Comparison of ENCODE assay signal across 27 cellular contexts in the genomic region with DNA sequence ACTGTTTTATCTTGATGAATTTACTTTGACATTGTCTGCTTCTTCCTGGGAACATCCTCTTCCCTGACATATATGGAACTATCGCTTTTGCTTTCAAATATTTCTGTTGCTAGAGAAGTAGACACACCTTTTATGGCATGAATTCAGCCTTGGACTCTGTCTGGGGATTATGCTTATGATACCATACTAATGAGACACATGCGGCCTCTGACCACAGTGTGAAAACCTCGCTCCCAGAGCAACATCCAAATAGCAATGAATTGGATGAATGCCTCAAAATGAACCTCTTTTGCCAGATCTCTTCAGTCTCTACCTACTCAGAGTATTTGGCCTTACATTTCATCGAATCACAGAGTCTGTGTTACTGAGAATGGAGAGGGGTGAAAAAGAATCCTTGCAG.
"Had no signal": no experiment of that assay in that cellular context is flagged by ENCODE, and none has a peak within 500 bp of the region (broad histone marks: within the 10 kb centered on the region; RNA-seq: fewer than 3 reads in every experiment).

No MANE protein-coding gene starts in this region.

- H3K4me3 ChIP-seq: ascending aorta, gastroesophageal sphincter, heart left ventricle, lung, ovary, psoas muscle, tibial nerve had no signal

- H3K9me3 Mint-ChIP-seq: activated CD4-positive, alpha-beta T cell treated with anti-CD3 and anti-CD28 coated beads, Interleukin-2, amount 10 ng/mL, durations not matched to agents 7 days and 5 days; activated CD8-positive, alpha-beta T cell treated with anti-CD3 and anti-CD28 coated beads for 36 hours; activated naive CD4-positive, alpha-beta T cell treated with anti-CD3 and anti-CD28 coated beads, Interleukin-2, amount 50 U/mL, for 72 hours; activated T-helper 1 cell treated with anti-CD3 and anti-CD28 coated beads, Interleukin-12 subunit alpha, Interleukin-12 subunit beta, Interleukin-2, Interleukin-4 antibody, amounts not matched to agents 30 ng/mL and 10 ng/mL and 1 ng/mL, durations not matched to agents 14 hours and 24 hours and 36 hours; stimulated activated naive CD8-positive, alpha-beta T cell treated with anti-CD3 and anti-CD28 coated beads, Interleukin-15, Interleukin-2, amounts not matched to agents 100 ng/mL and 50 ng/mL, for 24 hours; T-cell; T-helper 2 cell treated with Interferon-gamma antibody and Interleukin-4, amounts not matched to agents 5 μg/mL and 100 μg/mL, for 36 hours had no signal

- H3K27me3 Mint-ChIP-seq: activated CD4-positive, alpha-beta T cell treated with anti-CD3 and anti-CD28 coated beads, Interleukin-2, amount 10 ng/mL, durations not matched to agents 7 days and 5 days; activated CD8-positive, alpha-beta memory T cell treated with anti-CD3 and anti-CD28 coated beads, Interleukin-2, amount 10 ng/mL, durations not matched to agents 7 days and 5 days; activated CD8-positive, alpha-beta T cell treated with anti-CD3 and anti-CD28 coated beads for 36 hours; stimulated activated naive CD8-positive, alpha-beta T cell treated with anti-CD3 and anti-CD28 coated beads, Interleukin-15, Interleukin-2, amounts not matched to agents 100 ng/mL and 50 ng/mL, for 24 hours had no signal

- H3K4me3 Mint-ChIP-seq: activated CD4-positive, alpha-beta T cell treated with anti-CD3 and anti-CD28 coated beads, Interleukin-2, amount 10 ng/mL, durations not matched to agents 7 days and 5 days; activated CD8-positive, alpha-beta memory T cell treated with anti-CD3 and anti-CD28 coated beads, Interleukin-2, amount 10 ng/mL, durations not matched to agents 7 days and 5 days; activated CD8-positive, alpha-beta T cell treated with anti-CD3 and anti-CD28 coated beads for 36 hours; activated T-helper 1 cell treated with anti-CD3 and anti-CD28 coated beads, Interleukin-12 subunit alpha, Interleukin-12 subunit beta, Interleukin-2, Interleukin-4 antibody, amounts not matched to agents 30 ng/mL and 10 ng/mL and 1 ng/mL, durations not matched to agents 14 hours and 24 hours and 36 hours; natural killer cell treated with Interleukin-12 subunit alpha and Interleukin-12 subunit beta and Interleukin-15 and Interleukin-18, amount 100 ng/mL, for 72 hours; stimulated activated naive CD8-positive, alpha-beta T cell treated with anti-CD3 and anti-CD28 coated beads, Interleukin-15, Interleukin-2, amounts not matched to agents 100 ng/mL and 50 ng/mL, for 24 hours; T-cell; T-helper 2 cell treated with Interferon-gamma antibody and Interleukin-4, amounts not matched to agents 5 μg/mL and 100 μg/mL, for 36 hours had no signal

- H3K27ac Mint-ChIP-seq: activated CD4-positive, alpha-beta T cell treated with anti-CD3 and anti-CD28 coated beads, Interleukin-2, amount 10 ng/mL, durations not matched to agents 7 days and 5 days; activated CD8-positive, alpha-beta memory T cell treated with anti-CD3 and anti-CD28 coated beads, Interleukin-2, amount 10 ng/mL, durations not matched to agents 7 days and 5 days; activated CD8-positive, alpha-beta T cell treated with anti-CD3 and anti-CD28 coated beads for 36 hours; activated naive CD4-positive, alpha-beta T cell treated with anti-CD3 and anti-CD28 coated beads, Interleukin-2, amount 50 U/mL, for 72 hours; activated T-helper 1 cell treated with anti-CD3 and anti-CD28 coated beads, Interleukin-12 subunit alpha, Interleukin-12 subunit beta, Interleukin-2, Interleukin-4 antibody, amounts not matched to agents 30 ng/mL and 10 ng/mL and 1 ng/mL, durations not matched to agents 14 hours and 24 hours and 36 hours; natural killer cell treated with Interleukin-12 subunit alpha and Interleukin-12 subunit beta and Interleukin-15 and Interleukin-18, amount 100 ng/mL, for 72 hours; stimulated activated naive CD8-positive, alpha-beta T cell treated with anti-CD3 and anti-CD28 coated beads, Interleukin-15, Interleukin-2, amounts not matched to agents 100 ng/mL and 50 ng/mL, for 24 hours; T-cell; T-helper 2 cell treated with Interferon-gamma antibody and Interleukin-4, amounts not matched to agents 5 μg/mL and 100 μg/mL, for 36 hours had no signal

- H3K36me3 Mint-ChIP-seq: activated CD8-positive, alpha-beta memory T cell treated with anti-CD3 and anti-CD28 coated beads, Interleukin-2, amount 10 ng/mL, durations not matched to agents 7 days and 5 days; natural killer cell treated with Interleukin-12 subunit alpha and Interleukin-12 subunit beta and Interleukin-15 and Interleukin-18, amount 100 ng/mL, for 72 hours; T-cell had no signal

- ATAC-seq: activated CD8-positive, alpha-beta memory T cell treated with anti-CD3 and anti-CD28 coated beads, Interleukin-2, amount 10 ng/mL, durations not matched to agents 7 days and 5 days; activated CD8-positive, alpha-beta T cell treated with anti-CD3 and anti-CD28 coated beads for 36 hours; activated naive CD4-positive, alpha-beta T cell treated with anti-CD3 and anti-CD28 coated beads, Interleukin-2, amount 50 U/mL, for 72 hours; gastroesophageal sphincter; heart left ventricle; left lobe of liver; natural killer cell treated with Interleukin-12 subunit alpha and Interleukin-12 subunit beta and Interleukin-15 and Interleukin-18, amount 100 ng/mL, for 72 hours; psoas muscle; right cardiac atrium; T-cell had no signal

- H3K4me1 Mint-ChIP-seq: activated CD4-positive, alpha-beta T cell treated with anti-CD3 and anti-CD28 coated beads, Interleukin-2, amount 10 ng/mL, durations not matched to agents 7 days and 5 days; activated CD8-positive, alpha-beta memory T cell treated with anti-CD3 and anti-CD28 coated beads, Interleukin-2, amount 10 ng/mL, durations not matched to agents 7 days and 5 days; T-cell had no signal

- DNase-seq: activated CD4-positive, alpha-beta T cell treated with anti-CD3 and anti-CD28 coated beads, Interleukin-2, amount 10 ng/mL, durations not matched to agents 7 days and 5 days; activated CD4-positive, CD25-positive, alpha-beta regulatory T cell treated with anti-CD3 and anti-CD28 coated beads, Interleukin-2, amount 50 U/mL, for 72 hours; activated CD8-positive, alpha-beta memory T cell treated with anti-CD3 and anti-CD28 coated beads, Interleukin-2, amount 10 ng/mL, durations not matched to agents 7 days and 5 days; activated CD8-positive, alpha-beta T cell treated with anti-CD3 and anti-CD28 coated beads for 36 hours; activated gamma-delta T cell; activated T-cell treated with anti-CD3 and anti-CD28 coated beads for 4 hours; dermis blood vessel endothelial cell; effector CD8-positive, alpha-beta T cell; erythroblast; heart left ventricle; ovary; psoas muscle; right cardiac atrium; stimulated activated CD4-positive, alpha-beta T cell treated with anti-CD3 and anti-CD28 coated beads, Interleukin-1b, Interleukin-23, amount 100 ng/mL, for 48 hours; substantia nigra; T-cell; WERI-Rb-1 had no signal
